2 cellular contexts compared by ENCODE assay signal in the genomic region with DNA sequence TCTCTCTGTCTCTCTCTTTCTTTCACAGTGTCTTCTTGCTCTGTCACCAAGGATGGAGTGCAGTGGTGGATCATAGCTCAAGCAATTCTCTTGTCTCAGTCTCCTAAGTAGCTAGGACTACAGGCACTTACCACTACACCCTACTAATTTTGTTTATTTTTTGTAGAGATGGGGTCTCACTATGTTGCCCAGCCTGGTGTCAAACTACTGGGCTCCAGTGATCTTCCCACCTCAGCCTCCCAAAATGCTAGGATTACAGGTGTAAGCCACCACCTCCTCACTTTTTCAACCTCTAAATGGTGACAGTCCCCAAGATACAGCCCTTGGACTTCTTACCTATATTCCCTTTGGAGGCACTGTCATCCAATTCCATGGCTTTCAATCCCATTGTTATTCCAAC.
TF ChIP-seq lines count a peak whose summit lies in the region.

No MANE protein-coding gene starts in this region.

TF ChIP-seq in HEK293, 187 proteins besides CTCF, POLR2A, EP300 and RAD21:
- TF ChIP-seq, protein P1, sequence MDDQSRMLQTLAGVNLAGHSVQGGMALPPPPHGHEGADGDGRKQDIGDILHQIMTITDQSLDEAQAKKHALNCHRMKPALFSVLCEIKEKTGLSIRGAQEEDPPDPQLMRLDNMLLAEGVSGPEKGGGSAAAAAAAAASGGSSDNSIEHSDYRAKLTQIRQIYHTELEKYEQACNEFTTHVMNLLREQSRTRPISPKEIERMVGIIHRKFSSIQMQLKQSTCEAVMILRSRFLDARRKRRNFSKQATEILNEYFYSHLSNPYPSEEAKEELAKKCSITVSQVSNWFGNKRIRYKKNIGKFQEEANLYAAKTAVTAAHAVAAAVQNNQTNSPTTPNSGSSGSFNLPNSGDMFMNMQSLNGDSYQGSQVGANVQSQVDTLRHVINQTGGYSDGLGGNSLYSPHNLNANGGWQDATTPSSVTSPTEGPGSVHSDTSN (CRISPR knock-in tag; IDR thresholded peaks at IDR 0.05): no peak
- TF ChIP-seq ZNF610 (tag by site-specific recombination; IDR thresholded peaks at IDR 0.05; ENCODE audit: borderline replicate concordance): no peak
- TF ChIP-seq ZNF121 (tag by site-specific recombination; IDR thresholded peaks at IDR 0.05): peak; percentile 75; the same call in 1 of the 2 replicates
TF ChIP-seq in HEK293: peak in this region for 1.

TF ChIP-seq in K562, 482 proteins besides CTCF, POLR2A, EP300 and RAD21 (continued from another document):
- TF ChIP-seq, protein P2, sequence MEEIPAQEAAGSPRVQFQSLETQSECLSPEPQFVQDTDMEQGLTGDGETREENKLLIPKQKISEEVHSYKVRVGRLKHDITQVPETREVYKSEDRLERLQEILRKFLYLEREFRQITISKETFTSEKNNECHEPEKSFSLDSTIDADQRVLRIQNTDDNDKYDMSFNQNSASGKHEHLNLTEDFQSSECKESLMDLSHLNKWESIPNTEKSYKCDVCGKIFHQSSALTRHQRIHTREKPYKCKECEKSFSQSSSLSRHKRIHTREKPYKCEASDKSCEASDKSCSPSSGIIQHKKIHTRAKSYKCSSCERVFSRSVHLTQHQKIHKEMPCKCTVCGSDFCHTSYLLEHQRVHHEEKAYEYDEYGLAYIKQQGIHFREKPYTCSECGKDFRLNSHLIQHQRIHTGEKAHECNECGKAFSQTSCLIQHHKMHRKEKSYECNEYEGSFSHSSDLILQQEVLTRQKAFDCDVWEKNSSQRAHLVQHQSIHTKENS (CRISPR knock-in tag; IDR thresholded peaks at IDR 0.05): no peak
- no peak for TF ChIP-seq CEBPG (CRISPR knock-in tag; IDR thresholded peaks at IDR 0.05)
- no peak for TF ChIP-seq CEBPG (tag; conservative IDR thresholded peaks at IDR 0.05 in 1 of 2, IDR thresholded peaks at IDR 0.05 in 1 of 2)
- TF ChIP-seq, protein P3, sequence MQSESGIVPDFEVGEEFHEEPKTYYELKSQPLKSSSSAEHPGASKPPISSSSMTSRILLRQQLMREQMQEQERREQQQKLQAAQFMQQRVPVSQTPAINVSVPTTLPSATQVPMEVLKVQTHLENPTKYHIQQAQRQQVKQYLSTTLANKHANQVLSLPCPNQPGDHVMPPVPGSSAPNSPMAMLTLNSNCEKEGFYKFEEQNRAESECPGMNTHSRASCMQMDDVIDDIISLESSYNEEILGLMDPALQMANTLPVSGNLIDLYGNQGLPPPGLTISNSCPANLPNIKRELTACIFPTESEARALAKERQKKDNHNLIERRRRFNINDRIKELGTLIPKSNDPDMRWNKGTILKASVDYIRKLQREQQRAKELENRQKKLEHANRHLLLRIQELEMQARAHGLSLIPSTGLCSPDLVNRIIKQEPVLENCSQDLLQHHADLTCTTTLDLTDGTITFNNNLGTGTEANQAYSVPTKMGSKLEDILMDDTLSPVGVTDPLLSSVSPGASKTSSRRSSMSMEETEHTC (IDR thresholded peaks at IDR 0.05): no peak
- no peak for TF ChIP-seq POU5F1 (IDR thresholded peaks at IDR 0.05; ENCODE audit: borderline replicate concordance, low read depth, low read length, partially characterized antibody)
- TF ChIP-seq, protein P4, sequence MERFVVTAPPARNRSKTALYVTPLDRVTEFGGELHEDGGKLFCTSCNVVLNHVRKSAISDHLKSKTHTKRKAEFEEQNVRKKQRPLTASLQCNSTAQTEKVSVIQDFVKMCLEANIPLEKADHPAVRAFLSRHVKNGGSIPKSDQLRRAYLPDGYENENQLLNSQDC (CRISPR knock-in tag; IDR thresholded peaks at IDR 0.05): no peak
- TF ChIP-seq RBM25 (IDR thresholded peaks at IDR 0.05; ENCODE audit: low read depth, low read length, severe bottlenecking): peak; percentile 69
- TF ChIP-seq, protein P5, sequence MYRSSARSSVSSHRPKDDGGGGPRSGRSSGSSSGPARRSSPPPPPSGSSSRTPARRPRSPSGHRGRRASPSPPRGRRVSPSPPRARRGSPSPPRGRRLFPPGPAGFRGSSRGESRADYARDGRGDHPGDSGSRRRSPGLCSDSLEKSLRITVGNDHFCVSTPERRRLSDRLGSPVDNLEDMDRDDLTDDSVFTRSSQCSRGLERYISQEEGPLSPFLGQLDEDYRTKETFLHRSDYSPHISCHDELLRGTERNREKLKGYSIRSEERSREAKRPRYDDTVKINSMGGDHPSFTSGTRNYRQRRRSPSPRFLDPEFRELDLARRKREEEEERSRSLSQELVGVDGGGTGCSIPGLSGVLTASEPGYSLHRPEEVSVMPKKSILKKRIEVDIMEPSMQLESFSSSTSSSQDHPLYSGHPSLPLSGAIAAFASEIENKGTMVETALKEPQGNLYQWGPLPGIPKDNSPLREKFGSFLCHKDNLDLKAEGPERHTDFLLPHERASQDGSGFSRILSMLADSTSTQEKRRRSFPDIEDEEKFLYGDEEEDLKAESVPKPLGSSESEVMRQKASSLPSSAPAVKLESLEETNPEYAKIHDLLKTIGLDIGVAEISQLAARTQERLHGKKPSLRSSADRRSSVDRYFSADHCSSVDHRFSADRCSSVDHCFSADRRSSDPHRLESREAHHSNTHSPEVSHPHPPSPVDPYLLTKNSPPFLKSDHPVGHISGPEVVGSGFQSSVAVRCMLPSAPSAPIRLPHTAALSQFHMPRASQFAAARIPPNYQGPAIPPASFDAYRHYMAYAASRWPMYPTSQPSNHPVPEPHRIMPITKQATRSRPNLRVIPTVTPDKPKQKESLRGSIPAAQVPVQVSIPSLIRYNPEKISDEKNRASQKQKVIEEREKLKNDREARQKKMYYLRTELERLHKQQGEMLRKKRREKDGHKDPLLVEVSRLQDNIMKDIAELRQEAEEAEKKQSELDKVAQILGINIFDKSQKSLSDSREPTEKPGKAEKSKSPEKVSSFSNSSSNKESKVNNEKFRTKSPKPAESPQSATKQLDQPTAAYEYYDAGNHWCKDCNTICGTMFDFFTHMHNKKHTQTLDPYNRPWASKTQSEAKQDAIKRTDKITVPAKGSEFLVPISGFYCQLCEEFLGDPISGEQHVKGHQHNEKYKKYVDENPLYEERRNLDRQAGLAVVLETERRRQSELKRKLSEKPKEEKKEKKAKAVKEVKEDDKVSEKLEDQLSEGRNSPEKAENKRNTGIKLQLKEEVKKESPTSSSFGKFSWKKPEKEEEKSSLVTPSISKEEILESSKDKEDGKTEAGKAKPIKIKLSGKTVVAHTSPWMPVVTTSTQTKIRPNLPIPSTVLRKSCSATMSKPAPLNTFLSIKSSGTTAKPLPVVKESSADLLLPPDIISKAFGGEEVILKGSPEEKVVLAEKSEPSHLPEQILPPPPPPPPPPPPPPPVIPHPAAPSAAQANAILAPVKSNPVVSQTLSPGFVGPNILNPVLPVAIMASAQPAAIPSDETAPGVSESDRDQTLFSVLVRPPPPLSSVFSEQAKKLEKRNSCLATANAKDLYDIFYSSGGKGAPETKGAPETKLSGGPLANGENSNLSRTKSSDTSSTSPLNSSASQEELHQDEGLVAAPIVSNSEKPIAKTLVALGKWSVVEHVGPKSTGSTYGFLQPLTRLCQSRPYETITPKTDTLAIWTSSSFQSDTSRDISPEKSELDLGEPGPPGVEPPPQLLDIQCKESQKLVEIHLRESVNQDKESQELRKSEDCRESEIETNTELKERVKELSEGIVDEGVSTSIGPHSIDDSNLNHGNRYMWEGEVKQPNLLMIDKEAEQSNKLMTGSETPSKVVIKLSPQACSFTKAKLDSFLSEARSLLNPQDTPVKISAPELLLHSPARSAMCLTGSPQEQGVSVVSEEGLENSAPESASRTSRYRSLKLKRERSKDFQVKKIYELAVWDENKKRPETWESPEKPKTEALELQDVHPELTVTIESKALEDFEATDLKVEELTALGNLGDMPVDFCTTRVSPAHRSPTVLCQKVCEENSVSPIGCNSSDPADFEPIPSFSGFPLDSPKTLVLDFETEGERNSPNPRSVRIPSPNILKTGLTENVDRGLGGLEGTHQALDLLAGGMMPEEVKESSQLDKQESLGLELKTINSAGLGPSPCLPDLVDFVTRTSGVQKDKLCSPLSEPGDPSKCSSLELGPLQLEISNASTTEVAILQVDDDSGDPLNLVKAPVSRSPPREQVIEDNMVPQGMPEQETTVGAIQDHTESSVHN (IDR thresholded peaks at IDR 0.05; ENCODE audit: borderline replicate concordance in 1 of 2, low read depth in 1 of 2): no peak
- TF ChIP-seq SNRNP70 (optimal IDR thresholded peaks at IDR 0.05; ENCODE audit: low read depth, low read length): no peak
- peak; percentile 89 for TF ChIP-seq ZNF121 (CRISPR knock-in tag; conservative IDR thresholded peaks at IDR 0.05)
- TF ChIP-seq FOXJ3 (CRISPR knock-in tag; IDR thresholded peaks at IDR 0.05): no peak
- TF ChIP-seq FUS (optimal IDR thresholded peaks at IDR 0.05; ENCODE audit: low read depth, low read length): no peak
- TF ChIP-seq HMG20A (CRISPR knock-in tag; conservative IDR thresholded peaks at IDR 0.05): no peak
- TF ChIP-seq, protein P6, sequence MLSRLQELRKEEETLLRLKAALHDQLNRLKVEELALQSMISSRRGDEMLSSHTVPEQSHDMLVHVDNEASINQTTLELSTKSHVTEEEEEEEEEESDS (CRISPR knock-in tag; IDR thresholded peaks at IDR 0.05): no peak
- no peak for TF ChIP-seq CAMTA2 (CRISPR knock-in tag; conservative IDR thresholded peaks at IDR 0.05)
- no peak for TF ChIP-seq CSDE1 (IDR thresholded peaks at IDR 0.05)
- no peak for TF ChIP-seq KDM2B (CRISPR knock-in tag; IDR thresholded peaks at IDR 0.05)
